ENCODE assay signal across 27 cellular contexts in the genomic region with DNA sequence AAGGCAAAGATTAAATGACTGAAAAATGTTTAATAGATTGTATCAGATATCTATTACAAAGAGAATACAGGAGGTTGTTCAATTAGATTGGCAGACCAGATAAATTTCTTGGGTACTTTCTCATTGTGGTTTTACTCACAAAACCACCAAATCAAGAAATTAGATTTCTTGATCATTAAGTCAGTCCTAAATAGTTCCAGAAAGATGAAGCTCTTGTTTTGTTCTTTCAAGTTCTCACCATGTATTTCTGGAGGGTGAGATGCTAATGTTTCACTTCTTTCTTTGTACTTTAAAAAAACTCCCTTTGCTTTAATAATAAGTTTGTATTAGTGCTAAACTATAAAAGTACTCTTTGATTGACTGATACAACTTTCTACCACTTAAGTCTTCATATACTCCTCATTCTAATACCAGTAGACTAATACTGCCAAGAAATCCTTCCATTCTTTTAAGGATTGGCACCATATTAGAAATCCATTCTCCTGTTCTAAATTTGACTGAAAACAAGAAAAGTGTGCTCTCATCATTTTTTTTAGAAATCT.
"Had no signal": no experiment of that assay in that cellular context is flagged by ENCODE, and none has a peak within 500 bp of the region (broad histone marks: within the 10 kb centered on the region; RNA-seq: fewer than 3 reads in every experiment).

No MANE protein-coding gene starts in this region.

- H3K4me1 ChIP-seq: foreskin keratinocyte, gastroesophageal sphincter, heart left ventricle, left lung, prostate gland, testis, tibial artery had no signal

- H3K4me3 ChIP-seq: dorsolateral prefrontal cortex, gastroesophageal sphincter, heart left ventricle, hepatocyte, left lung, prostate gland, smooth muscle cell, testis, tibial artery had no signal

- H3K9me3 ChIP-seq: gastroesophageal sphincter, heart left ventricle, left lung, prostate gland, testis, tibial artery had no signal

- H3K27me3 ChIP-seq: dorsolateral prefrontal cortex, foreskin keratinocyte, gastroesophageal sphincter, heart left ventricle, hepatocyte, left lung, testis, tibial artery had no signal

- H3K36me3 ChIP-seq: gastroesophageal sphincter, heart left ventricle, left lung, prostate gland had no signal

- ATAC-seq: esophagus mucosa; foreskin keratinocyte; gastroesophageal sphincter; heart left ventricle; left cardiac atrium; left lung; naive thymus-derived CD4-positive, alpha-beta T cell; right cardiac atrium had no signal

- H3K4me2 ChIP-seq: hepatocyte, smooth muscle cell had no signal

- DNase-seq: dorsolateral prefrontal cortex; effector CD4-positive, alpha-beta T cell; endodermal cell; foreskin keratinocyte; heart left ventricle; kidney; left cardiac atrium; left lung; mesendoderm; midbrain; naive thymus-derived CD4-positive, alpha-beta T cell; nephron progenitor cell; nucleus accumbens; right cardiac atrium; stimulated activated CD4-positive, alpha-beta T cell treated with anti-CD3 and anti-CD28 coated beads, Interleukin-12 subunit alpha, Interleukin-12 subunit beta, amount 100 ng/mL, for 4 hours; stimulated activated CD4-positive, alpha-beta T cell treated with anti-CD3 and anti-CD28 coated beads, Interleukin-1b, Interleukin-23, amount 100 ng/mL, for 48 hours; stimulated activated CD4-positive, alpha-beta T cell treated with anti-CD3 and anti-CD28 coated beads, Interleukin-4, amount 100 ng/mL, for 1 hour; stimulated activated CD8-positive, alpha-beta memory T cell treated with anti-CD3 and anti-CD28 coated beads, Interleukin-4, amount 100 ng/mL, for 48 hours; stimulated activated naive CD4-positive, alpha-beta T cell treated with Interleukin-2 at 50 U/mL for 16 hours; substantia nigra; testis; tibial artery had no signal
